Comparison of ENCODE assay signal across 18 cellular contexts in genomic region chr10:45199380-45199740, GRCh38.
"Had no signal": no experiment of that assay in that cellular context is flagged by ENCODE, and none has a peak within 500 bp of the region (broad histone marks: within the 10 kb centered on the region; RNA-seq: fewer than 3 reads in every experiment).

No MANE protein-coding gene starts in this region.

- H3K27me3 ChIP-seq: colonic mucosa had no signal

- H3K4me3 ChIP-seq: colonic mucosa, left lung, lung had no signal

- ATAC-seq: naive thymus-derived CD4-positive, alpha-beta T cell had no signal

- H3K27ac Mint-ChIP-seq: endodermal cell; naive thymus-derived CD4-positive, alpha-beta T cell; nephron progenitor cell; type B pancreatic cell had no signal

- H3K4me1 Mint-ChIP-seq: naive thymus-derived CD4-positive, alpha-beta T cell had no signal

- H3K9me3 ChIP-seq: colonic mucosa, heart left ventricle, left lung had no signal

- H3K27ac ChIP-seq: colonic mucosa, heart left ventricle, left lung had no signal

- H3K36me3 ChIP-seq: colonic mucosa, heart left ventricle, left lung had no signal

- H3K4me3 Mint-ChIP-seq: endodermal cell; naive thymus-derived CD4-positive, alpha-beta T cell; nephron progenitor cell; type B pancreatic cell had no signal

- H3K9me3 Mint-ChIP-seq: endodermal cell; naive thymus-derived CD4-positive, alpha-beta T cell; nephron progenitor cell; type B pancreatic cell had no signal

- H3K36me3 Mint-ChIP-seq: naive thymus-derived CD4-positive, alpha-beta T cell; type B pancreatic cell had no signal

- H3K4me1 ChIP-seq: colonic mucosa, heart left ventricle, left lung had no signal

- DNase-seq: cerebellar nuclear complex; colonic mucosa; dermis blood vessel endothelial cell; effector CD4-positive, alpha-beta T cell; erythroblast; foreskin melanocyte; hippocampal formation; kidney glomerular epithelial cell; naive thymus-derived CD4-positive, alpha-beta T cell; nephron progenitor cell; small intestine; stimulated activated CD4-positive, alpha-beta T cell treated with anti-CD3 and anti-CD28 coated beads, Interleukin-12 subunit alpha, Interleukin-12 subunit beta, amount 100 ng/mL, for 4 hours; stimulated activated naive CD4-positive, alpha-beta T cell treated with Interleukin-2 at 50 U/mL for 16 hours had no signal
